In genomic region chr4:153344131-153345010, GRCh38 we compare ENCODE assay signal across 8 cellular contexts. TPM values are rescaled to one million over a fixed set of nuclear protein-coding genes. Genes with fewer than 3 reads are reported as not detected.
DNase-seq lines count a peak whose midpoint lies in the region; ATAC-seq and TF ChIP-seq lines count a peak whose summit lies in the region.

MND1 (plus strand) TSS chr4:153344688; CDS start chr4:153344738, 50 bp downstream.

- peak; percentile 77 for ATAC-seq in HG02588 (IDR thresholded peaks at IDR 0.05; ENCODE audit: unreplicated experiment)

- no peaks in the 10 kb centered on the region for H3K27me3 ChIP-seq in thymus (ENCODE audit: control insufficient read depth, insufficient read depth)

- no peaks in the 10 kb centered on the region for H3K36me3 Mint-ChIP-seq in activated naive CD4-positive, alpha-beta T cell treated with anti-CD3 and anti-CD28 coated beads, Interleukin-2, amount 50 U/mL, for 24 hours
- peaks cover 5% of the 10 kb centered on the region for H3K36me3 Mint-ChIP-seq in osteocyte (ENCODE audit: unreplicated experiment)

- TF ChIP-seq CTCF in GM12872 (IDR thresholded peaks at IDR 0.05; ENCODE audit: insufficient read depth, low read depth, low read length) (peak; percentile 80), osteocyte (IDR thresholded peaks at IDR 0.05) (peak; percentile 99)

- H3K9me3 Mint-ChIP-seq in activated naive CD4-positive, alpha-beta T cell treated with anti-CD3 and anti-CD28 coated beads, Interleukin-2, amount 50 U/mL, for 24 hours, result no peaks in the 10 kb centered on the region
- no peaks in the 10 kb centered on the region for H3K9me3 Mint-ChIP-seq in osteocyte (ENCODE audit: unreplicated experiment)

- H3K9me3 ChIP-seq in thymus (ENCODE audit: control insufficient read depth), result no peaks in the 10 kb centered on the region

- H3K27me3 Mint-ChIP-seq in activated naive CD4-positive, alpha-beta T cell treated with anti-CD3 and anti-CD28 coated beads, Interleukin-2, amount 50 U/mL, for 24 hours, result peaks cover 2% of the 10 kb centered on the region
- no peaks in the 10 kb centered on the region for H3K27me3 Mint-ChIP-seq in osteocyte (ENCODE audit: unreplicated experiment)

- H3K4me3 ChIP-seq in thymus (ENCODE audit: low read length), result peak within 1 kb of the TSS; percentile 84

- intact Hi-C loops in head of caudate nucleus (cut with DNase I), result loop anchor here (2.0 to 10.0 kb wide), 4 partner anchors 130 to 410 kb away; no protein-coding TSS in a partner anchor

- peak within 1 kb of the TSS; percentile 93 for H3K4me3 Mint-ChIP-seq in activated naive CD4-positive, alpha-beta T cell treated with anti-CD3 and anti-CD28 coated beads, Interleukin-2, amount 50 U/mL, for 24 hours
- peak within 1 kb of the TSS; percentile 90 for H3K4me3 Mint-ChIP-seq in osteocyte (ENCODE audit: unreplicated experiment)

- H3K4me1 ChIP-seq in thymus (ENCODE audit: control insufficient read depth, insufficient read depth, low read length), result peaks cover 29% of the 10 kb centered on the region

- H3K36me3 ChIP-seq in thymus (ENCODE audit: control insufficient read depth, insufficient read depth), result no peaks in the 10 kb centered on the region

- peak within 1 kb of the TSS; percentile 93 for H3K27ac Mint-ChIP-seq in activated naive CD4-positive, alpha-beta T cell treated with anti-CD3 and anti-CD28 coated beads, Interleukin-2, amount 50 U/mL, for 24 hours
- H3K27ac Mint-ChIP-seq in osteocyte (ENCODE audit: unreplicated experiment), result peak within 1 kb of the TSS; percentile 55

- 1% methylated on average over 86 of the region's 86 CpGs for WGBS in thymus

- peaks cover 31% of the 10 kb centered on the region for H3K4me1 Mint-ChIP-seq in activated naive CD4-positive, alpha-beta T cell treated with anti-CD3 and anti-CD28 coated beads, Interleukin-2, amount 50 U/mL, for 24 hours
- peaks cover 18% of the 10 kb centered on the region for H3K4me1 Mint-ChIP-seq in osteocyte (ENCODE audit: unreplicated experiment)

- DNase-seq in NCI-H1048 (lab: John Stamatoyannopoulos, UW) (peak; percentile 71), SKM-1 (lab: John Stamatoyannopoulos, UW; ENCODE audit: unreplicated experiment) (peak; percentile 82), head of caudate nucleus (peak; percentile 57 to 95 (median 90)), osteocyte (ENCODE audit: extremely low spot score, unreplicated experiment) (peak; percentile 96)

- peak within 1 kb of the TSS; percentile 60 for H3K27ac ChIP-seq in thymus (ENCODE audit: low read depth)

RNA-seq across cellular contexts. Expression of gene MND1, which starts in this region (rescaled TPM):
- total RNA-seq in osteocyte, result 0.91 and 1.8 TPM in 2 replicates
- polyA plus RNA-seq in thymus, result 13.2 TPM

Comparison
In these comparisons a context has a peak if more than half of its experiments do, and no peak if none do; other contexts are left out.
1. Peak in every context shown above with its lines: DNase-seq, ATAC-seq, H3K4me3 ChIP-seq and H3K27ac ChIP-seq.